In the genomic region with DNA sequence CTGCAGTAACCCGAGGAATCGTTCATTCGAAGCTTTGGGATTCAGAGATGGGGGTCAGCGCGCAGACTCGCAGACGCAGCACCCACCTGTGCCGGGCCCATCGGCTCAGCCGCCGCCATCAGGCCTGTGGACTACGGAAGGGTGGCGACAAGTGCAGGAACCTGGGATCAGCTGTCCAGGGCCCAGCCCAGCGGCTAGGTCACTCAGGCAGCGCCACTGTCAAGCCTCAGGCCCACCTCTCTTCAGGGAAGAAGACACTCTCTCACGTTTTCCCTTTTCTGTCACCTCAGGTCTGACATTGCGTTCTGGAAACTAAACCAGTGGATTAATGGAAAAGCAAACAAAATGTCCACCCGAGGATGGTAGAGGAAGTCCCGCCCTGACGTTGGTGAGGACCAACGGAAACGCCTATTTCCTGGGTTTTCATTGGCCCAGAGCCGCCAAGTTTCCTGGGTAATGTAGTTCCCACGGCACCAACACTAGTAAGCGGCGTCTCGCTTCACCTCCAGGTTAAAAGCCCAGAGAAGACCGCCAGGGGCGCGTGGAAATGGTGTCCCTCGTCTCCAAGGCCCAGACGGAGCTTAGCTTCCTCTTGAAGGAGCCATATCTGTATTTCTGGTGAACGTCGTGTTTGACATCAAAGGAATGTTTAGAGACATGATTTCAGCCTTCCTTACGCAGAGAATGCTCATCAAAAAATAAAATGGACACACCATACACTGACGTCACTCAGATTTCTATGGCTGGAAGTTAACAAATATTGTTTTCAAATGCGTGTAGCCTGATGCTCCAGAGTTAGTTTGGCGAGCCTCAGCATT, we compare ENCODE assay signal across 8 cellular contexts. TPM values are rescaled to one million over a fixed set of nuclear protein-coding genes. Genes with fewer than 3 reads are reported as not detected.
DNase-seq lines count a peak whose midpoint lies in the region; ATAC-seq and TF ChIP-seq lines count a peak whose summit lies in the region.

TSS of gene ZNF772 (minus strand) at position 376 of the 818 bp plus-strand sequence. CDS start at position 119, 257 bp downstream.

- intact Hi-C loops in left ventricle myocardium superior (cut with micrococcal nuclease) = no loop called here
- intact Hi-C loops in upper lobe of right lung (cut with DNase I) = no loop called here

- H3K27ac Mint-ChIP-seq in progenitor cell of endocrine pancreas = peak within 1 kb of the TSS; percentile 88

- H3K9me3 Mint-ChIP-seq in progenitor cell of endocrine pancreas (ENCODE audit: low read depth) = peaks cover 63% of the 10 kb centered on the region

- peak within 1 kb of the TSS; percentile 82 for H3K27ac ChIP-seq in upper lobe of right lung

- peak within 1 kb of the TSS; percentile 87 for H3K4me3 Mint-ChIP-seq in progenitor cell of endocrine pancreas (ENCODE audit: low read depth)

- no peaks in the 10 kb centered on the region for H3K4me1 Mint-ChIP-seq in progenitor cell of endocrine pancreas (ENCODE audit: low read depth)

- peaks cover 12% of the 10 kb centered on the region for H3K36me3 ChIP-seq in upper lobe of right lung

- H3K9me3 ChIP-seq in upper lobe of right lung = peaks cover 34% of the 10 kb centered on the region

- DNase-seq in GM12864 (ENCODE audit: low read depth) (peak; percentile 85), NCI-H1092 (lab: John Stamatoyannopoulos, UW) (peak; percentile 91), T-helper 1 cell (peak; percentile 74 to 91 (median 86)), amygdala (lab: John Stamatoyannopoulos, UW) (peak; percentile 28 to 95 (median 85)), left ventricle myocardium superior (peak; percentile 92), progenitor cell of endocrine pancreas (ENCODE audit: low spot score, unreplicated experiment) (peak; percentile 40), upper lobe of right lung (peak; percentile 87)

- peak; percentile 74 for TF ChIP-seq CTCF in GM12864 (IDR thresholded peaks at IDR 0.05; ENCODE audit: low read depth, low read length, missing control alignments)
- TF ChIP-seq CTCF in progenitor cell of endocrine pancreas (IDR thresholded peaks at IDR 0.05; ENCODE audit: unreplicated experiment) = peak; percentile 44
- peak; percentile 68 for TF ChIP-seq CTCF in upper lobe of right lung (IDR thresholded peaks at IDR 0.05)

- H3K36me3 Mint-ChIP-seq in progenitor cell of endocrine pancreas (ENCODE audit: insufficient read depth) = peaks cover 48% of the 10 kb centered on the region

- no peaks in the 10 kb centered on the region for H3K27me3 Mint-ChIP-seq in progenitor cell of endocrine pancreas

- H3K4me3 ChIP-seq in GM12864 (ENCODE audit: low read depth, low read length) = peak within 1 kb of the TSS; percentile 71
- H3K4me3 ChIP-seq in upper lobe of right lung = peak within 1 kb of the TSS; percentile 81

- no peaks in the 10 kb centered on the region for H3K27me3 ChIP-seq in upper lobe of right lung

- ATAC-seq in HG02571 (IDR thresholded peaks at IDR 0.05; ENCODE audit: unreplicated experiment) = peak; percentile 78
- ATAC-seq in left ventricle myocardium superior = peak; percentile 99
- ATAC-seq in upper lobe of right lung = peak; percentile 99

- H3K4me1 ChIP-seq in upper lobe of right lung = no peaks in the 10 kb centered on the region

RNA-seq across cellular contexts. Expression of gene ZNF772, which starts in this region (rescaled TPM):
- total RNA-seq in left ventricle myocardium superior (24.0 TPM), progenitor cell of endocrine pancreas (7.3 and 10.1 TPM in 2 replicates), upper lobe of right lung (6.6 TPM)

Comparison
In these comparisons a context has a peak if more than half of its experiments do, and no peak if none do; other contexts are left out.
1. Peak in every context shown above with its lines: DNase-seq, ATAC-seq, H3K4me3 ChIP-seq and H3K27ac ChIP-seq.
2. DNase-seq: peak in every context shown above with its lines; median percentile 92 in left ventricle myocardium superior; 91 in NCI-H1092; 87 in upper lobe of right lung; 86 in T-helper 1 cell; 85 in GM12864; 85 in amygdala; 40 in progenitor cell of endocrine pancreas.